3 cellular contexts compared by ENCODE assay signal in genomic region chr10:83357627-83358026, GRCh38.
TF ChIP-seq lines count a peak whose summit lies in the region.

No MANE protein-coding gene starts in this region.

TF ChIP-seq in IMR-90, 13 proteins besides CTCF, POLR2A, EP300 and RAD21 (continued from another document):
- TF ChIP-seq RCOR1 (IDR thresholded peaks at IDR 0.05; ENCODE audit: insufficient replicate concordance, low read length) (no peak), CEBPB (IDR thresholded peaks at IDR 0.05; ENCODE audit: low read depth, low read length) (peak; percentile 69), BHLHE40 (IDR thresholded peaks at IDR 0.05; ENCODE audit: low read depth, low read length) (no peak)

TF ChIP-seq in K562, 482 proteins besides CTCF, POLR2A, EP300 and RAD21 (continued from another document):
- TF ChIP-seq RREB1 (CRISPR knock-in tag; IDR thresholded peaks at IDR 0.05) (no peak), TAF9B (IDR thresholded peaks at IDR 0.05; ENCODE audit: partially characterized antibody) (no peak), CBFB (CRISPR knock-in tag; IDR thresholded peaks at IDR 0.05) (no peak), ZNF436 (CRISPR knock-in tag; IDR thresholded peaks at IDR 0.05) (no peak), NR2C1 (IDR thresholded peaks at IDR 0.05) (no peak), NR2C1 (tag; IDR thresholded peaks at IDR 0.05) (no peak), CEBPG (CRISPR knock-in tag; IDR thresholded peaks at IDR 0.05) (no peak), CEBPG (tag; conservative IDR thresholded peaks at IDR 0.05 in 1 of 2, IDR thresholded peaks at IDR 0.05 in 1 of 2) (peak in 1 of 2 experiments; percentile 75; a peak in 2 of 4 replicates), CEBPB (tag; IDR thresholded peaks at IDR 0.05) (peak; percentile 43; the same call in 1 of the 2 replicates), SNRNP70 (optimal IDR thresholded peaks at IDR 0.05; ENCODE audit: low read depth, low read length) (no peak), CLOCK (CRISPR knock-in tag; IDR thresholded peaks at IDR 0.05; ENCODE audit: borderline replicate concordance) (no peak), FUS (optimal IDR thresholded peaks at IDR 0.05; ENCODE audit: low read depth, low read length) (no peak), POU5F1 (IDR thresholded peaks at IDR 0.05; ENCODE audit: borderline replicate concordance, low read depth, low read length, partially characterized antibody) (no peak)
TF ChIP-seq in K562: peak in this region for 2.

TF ChIP-seq in GM23338, 12 proteins besides CTCF, POLR2A, EP300 and RAD21 (continued from another document):
- TF ChIP-seq ZNF462 (CRISPR knock-in tag; IDR thresholded peaks at IDR 0.05) = no peak
- TF ChIP-seq POLR2AphosphoS5 (IDR thresholded peaks at IDR 0.05; ENCODE audit: low read depth) = no peak
- TF ChIP-seq JUNB (IDR thresholded peaks at IDR 0.05; ENCODE audit: unreplicated experiment) = no peak
- no peak for TF ChIP-seq ZNF331 (CRISPR knock-in tag; IDR thresholded peaks at IDR 0.05; ENCODE audit: low read depth)
- TF ChIP-seq NANOG (IDR thresholded peaks at IDR 0.05; ENCODE audit: borderline replicate concordance) = no peak
- TF ChIP-seq STAT1 (IDR thresholded peaks at IDR 0.05; ENCODE audit: unreplicated experiment) = no peak
- TF ChIP-seq, protein P1, sequence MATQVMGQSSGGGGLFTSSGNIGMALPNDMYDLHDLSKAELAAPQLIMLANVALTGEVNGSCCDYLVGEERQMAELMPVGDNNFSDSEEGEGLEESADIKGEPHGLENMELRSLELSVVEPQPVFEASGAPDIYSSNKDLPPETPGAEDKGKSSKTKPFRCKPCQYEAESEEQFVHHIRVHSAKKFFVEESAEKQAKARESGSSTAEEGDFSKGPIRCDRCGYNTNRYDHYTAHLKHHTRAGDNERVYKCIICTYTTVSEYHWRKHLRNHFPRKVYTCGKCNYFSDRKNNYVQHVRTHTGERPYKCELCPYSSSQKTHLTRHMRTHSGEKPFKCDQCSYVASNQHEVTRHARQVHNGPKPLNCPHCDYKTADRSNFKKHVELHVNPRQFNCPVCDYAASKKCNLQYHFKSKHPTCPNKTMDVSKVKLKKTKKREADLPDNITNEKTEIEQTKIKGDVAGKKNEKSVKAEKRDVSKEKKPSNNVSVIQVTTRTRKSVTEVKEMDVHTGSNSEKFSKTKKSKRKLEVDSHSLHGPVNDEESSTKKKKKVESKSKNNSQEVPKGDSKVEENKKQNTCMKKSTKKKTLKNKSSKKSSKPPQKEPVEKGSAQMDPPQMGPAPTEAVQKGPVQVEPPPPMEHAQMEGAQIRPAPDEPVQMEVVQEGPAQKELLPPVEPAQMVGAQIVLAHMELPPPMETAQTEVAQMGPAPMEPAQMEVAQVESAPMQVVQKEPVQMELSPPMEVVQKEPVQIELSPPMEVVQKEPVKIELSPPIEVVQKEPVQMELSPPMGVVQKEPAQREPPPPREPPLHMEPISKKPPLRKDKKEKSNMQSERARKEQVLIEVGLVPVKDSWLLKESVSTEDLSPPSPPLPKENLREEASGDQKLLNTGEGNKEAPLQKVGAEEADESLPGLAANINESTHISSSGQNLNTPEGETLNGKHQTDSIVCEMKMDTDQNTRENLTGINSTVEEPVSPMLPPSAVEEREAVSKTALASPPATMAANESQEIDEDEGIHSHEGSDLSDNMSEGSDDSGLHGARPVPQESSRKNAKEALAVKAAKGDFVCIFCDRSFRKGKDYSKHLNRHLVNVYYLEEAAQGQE (IDR thresholded peaks at IDR 0.05; ENCODE audit: unreplicated experiment) = no peak
- TF ChIP-seq CREB1 (CRISPR knock-in tag; IDR thresholded peaks at IDR 0.05; ENCODE audit: low read depth) = no peak
- TF ChIP-seq, protein P2, sequence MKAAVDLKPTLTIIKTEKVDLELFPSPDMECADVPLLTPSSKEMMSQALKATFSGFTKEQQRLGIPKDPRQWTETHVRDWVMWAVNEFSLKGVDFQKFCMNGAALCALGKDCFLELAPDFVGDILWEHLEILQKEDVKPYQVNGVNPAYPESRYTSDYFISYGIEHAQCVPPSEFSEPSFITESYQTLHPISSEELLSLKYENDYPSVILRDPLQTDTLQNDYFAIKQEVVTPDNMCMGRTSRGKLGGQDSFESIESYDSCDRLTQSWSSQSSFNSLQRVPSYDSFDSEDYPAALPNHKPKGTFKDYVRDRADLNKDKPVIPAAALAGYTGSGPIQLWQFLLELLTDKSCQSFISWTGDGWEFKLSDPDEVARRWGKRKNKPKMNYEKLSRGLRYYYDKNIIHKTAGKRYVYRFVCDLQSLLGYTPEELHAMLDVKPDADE (IDR thresholded peaks at IDR 0.05) = no peak
